ENCODE assay signal across 1 cellular context in genomic region chr18:44841769-44842587, GRCh38.
TF ChIP-seq lines count a peak whose summit lies in the region.

No MANE protein-coding gene starts in this region.

TF ChIP-seq in neural cell, 6 proteins besides CTCF, POLR2A, EP300 and RAD21 (continued from another document):
- TF ChIP-seq, protein P1, sequence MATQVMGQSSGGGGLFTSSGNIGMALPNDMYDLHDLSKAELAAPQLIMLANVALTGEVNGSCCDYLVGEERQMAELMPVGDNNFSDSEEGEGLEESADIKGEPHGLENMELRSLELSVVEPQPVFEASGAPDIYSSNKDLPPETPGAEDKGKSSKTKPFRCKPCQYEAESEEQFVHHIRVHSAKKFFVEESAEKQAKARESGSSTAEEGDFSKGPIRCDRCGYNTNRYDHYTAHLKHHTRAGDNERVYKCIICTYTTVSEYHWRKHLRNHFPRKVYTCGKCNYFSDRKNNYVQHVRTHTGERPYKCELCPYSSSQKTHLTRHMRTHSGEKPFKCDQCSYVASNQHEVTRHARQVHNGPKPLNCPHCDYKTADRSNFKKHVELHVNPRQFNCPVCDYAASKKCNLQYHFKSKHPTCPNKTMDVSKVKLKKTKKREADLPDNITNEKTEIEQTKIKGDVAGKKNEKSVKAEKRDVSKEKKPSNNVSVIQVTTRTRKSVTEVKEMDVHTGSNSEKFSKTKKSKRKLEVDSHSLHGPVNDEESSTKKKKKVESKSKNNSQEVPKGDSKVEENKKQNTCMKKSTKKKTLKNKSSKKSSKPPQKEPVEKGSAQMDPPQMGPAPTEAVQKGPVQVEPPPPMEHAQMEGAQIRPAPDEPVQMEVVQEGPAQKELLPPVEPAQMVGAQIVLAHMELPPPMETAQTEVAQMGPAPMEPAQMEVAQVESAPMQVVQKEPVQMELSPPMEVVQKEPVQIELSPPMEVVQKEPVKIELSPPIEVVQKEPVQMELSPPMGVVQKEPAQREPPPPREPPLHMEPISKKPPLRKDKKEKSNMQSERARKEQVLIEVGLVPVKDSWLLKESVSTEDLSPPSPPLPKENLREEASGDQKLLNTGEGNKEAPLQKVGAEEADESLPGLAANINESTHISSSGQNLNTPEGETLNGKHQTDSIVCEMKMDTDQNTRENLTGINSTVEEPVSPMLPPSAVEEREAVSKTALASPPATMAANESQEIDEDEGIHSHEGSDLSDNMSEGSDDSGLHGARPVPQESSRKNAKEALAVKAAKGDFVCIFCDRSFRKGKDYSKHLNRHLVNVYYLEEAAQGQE (IDR thresholded peaks at IDR 0.05; ENCODE audit: borderline replicate concordance), result peak; percentile 19
- no peak for TF ChIP-seq MXI1 (conservative IDR thresholded peaks at IDR 0.05; ENCODE audit: poor library complexity, severe bottlenecking)
- peak; percentile 57 for TF ChIP-seq POLR2AphosphoS5 (IDR thresholded peaks at IDR 0.05)
